Comparison of ENCODE assay signal across 1 cellular context in the genomic region with DNA sequence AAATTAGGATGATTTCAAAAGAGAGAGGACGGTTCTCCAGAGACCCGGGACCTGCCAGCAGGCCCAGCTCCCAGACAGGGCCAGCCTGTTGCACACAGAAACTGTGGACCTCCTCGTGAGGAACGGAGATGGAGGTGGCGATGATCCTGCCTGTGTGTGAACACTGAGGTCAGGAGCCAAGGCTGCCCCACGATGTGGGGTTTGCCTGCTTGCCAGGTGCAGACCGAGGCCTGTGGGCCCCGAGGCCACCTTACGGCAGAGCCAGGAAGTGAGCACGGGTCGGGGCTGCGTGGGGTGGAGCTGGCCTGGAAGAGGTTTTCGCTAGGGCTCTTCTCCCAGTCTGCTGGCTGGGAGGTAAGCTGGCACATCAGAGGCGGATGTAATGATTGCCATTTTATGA.
TF ChIP-seq lines count a peak whose summit lies in the region.

No MANE protein-coding gene starts in this region.

TF ChIP-seq in GM23338, 12 proteins besides CTCF, POLR2A, EP300 and RAD21:
- TF ChIP-seq ZNF331 (CRISPR knock-in tag; IDR thresholded peaks at IDR 0.05; ENCODE audit: low read depth) (no peak), ZNF114 (CRISPR knock-in tag; IDR thresholded peaks at IDR 0.05) (no peak), EZH2phosphoT487 (IDR thresholded peaks at IDR 0.05; ENCODE audit: unreplicated experiment) (no peak), CREB1 (CRISPR knock-in tag; IDR thresholded peaks at IDR 0.05; ENCODE audit: low read depth) (no peak), STAT1 (IDR thresholded peaks at IDR 0.05; ENCODE audit: unreplicated experiment) (no peak), NANOG (IDR thresholded peaks at IDR 0.05; ENCODE audit: borderline replicate concordance) (no peak), REST (IDR thresholded peaks at IDR 0.05; ENCODE audit: unreplicated experiment) (no peak)
- TF ChIP-seq, protein P1, sequence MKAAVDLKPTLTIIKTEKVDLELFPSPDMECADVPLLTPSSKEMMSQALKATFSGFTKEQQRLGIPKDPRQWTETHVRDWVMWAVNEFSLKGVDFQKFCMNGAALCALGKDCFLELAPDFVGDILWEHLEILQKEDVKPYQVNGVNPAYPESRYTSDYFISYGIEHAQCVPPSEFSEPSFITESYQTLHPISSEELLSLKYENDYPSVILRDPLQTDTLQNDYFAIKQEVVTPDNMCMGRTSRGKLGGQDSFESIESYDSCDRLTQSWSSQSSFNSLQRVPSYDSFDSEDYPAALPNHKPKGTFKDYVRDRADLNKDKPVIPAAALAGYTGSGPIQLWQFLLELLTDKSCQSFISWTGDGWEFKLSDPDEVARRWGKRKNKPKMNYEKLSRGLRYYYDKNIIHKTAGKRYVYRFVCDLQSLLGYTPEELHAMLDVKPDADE (IDR thresholded peaks at IDR 0.05) = no peak
- TF ChIP-seq, protein P2, sequence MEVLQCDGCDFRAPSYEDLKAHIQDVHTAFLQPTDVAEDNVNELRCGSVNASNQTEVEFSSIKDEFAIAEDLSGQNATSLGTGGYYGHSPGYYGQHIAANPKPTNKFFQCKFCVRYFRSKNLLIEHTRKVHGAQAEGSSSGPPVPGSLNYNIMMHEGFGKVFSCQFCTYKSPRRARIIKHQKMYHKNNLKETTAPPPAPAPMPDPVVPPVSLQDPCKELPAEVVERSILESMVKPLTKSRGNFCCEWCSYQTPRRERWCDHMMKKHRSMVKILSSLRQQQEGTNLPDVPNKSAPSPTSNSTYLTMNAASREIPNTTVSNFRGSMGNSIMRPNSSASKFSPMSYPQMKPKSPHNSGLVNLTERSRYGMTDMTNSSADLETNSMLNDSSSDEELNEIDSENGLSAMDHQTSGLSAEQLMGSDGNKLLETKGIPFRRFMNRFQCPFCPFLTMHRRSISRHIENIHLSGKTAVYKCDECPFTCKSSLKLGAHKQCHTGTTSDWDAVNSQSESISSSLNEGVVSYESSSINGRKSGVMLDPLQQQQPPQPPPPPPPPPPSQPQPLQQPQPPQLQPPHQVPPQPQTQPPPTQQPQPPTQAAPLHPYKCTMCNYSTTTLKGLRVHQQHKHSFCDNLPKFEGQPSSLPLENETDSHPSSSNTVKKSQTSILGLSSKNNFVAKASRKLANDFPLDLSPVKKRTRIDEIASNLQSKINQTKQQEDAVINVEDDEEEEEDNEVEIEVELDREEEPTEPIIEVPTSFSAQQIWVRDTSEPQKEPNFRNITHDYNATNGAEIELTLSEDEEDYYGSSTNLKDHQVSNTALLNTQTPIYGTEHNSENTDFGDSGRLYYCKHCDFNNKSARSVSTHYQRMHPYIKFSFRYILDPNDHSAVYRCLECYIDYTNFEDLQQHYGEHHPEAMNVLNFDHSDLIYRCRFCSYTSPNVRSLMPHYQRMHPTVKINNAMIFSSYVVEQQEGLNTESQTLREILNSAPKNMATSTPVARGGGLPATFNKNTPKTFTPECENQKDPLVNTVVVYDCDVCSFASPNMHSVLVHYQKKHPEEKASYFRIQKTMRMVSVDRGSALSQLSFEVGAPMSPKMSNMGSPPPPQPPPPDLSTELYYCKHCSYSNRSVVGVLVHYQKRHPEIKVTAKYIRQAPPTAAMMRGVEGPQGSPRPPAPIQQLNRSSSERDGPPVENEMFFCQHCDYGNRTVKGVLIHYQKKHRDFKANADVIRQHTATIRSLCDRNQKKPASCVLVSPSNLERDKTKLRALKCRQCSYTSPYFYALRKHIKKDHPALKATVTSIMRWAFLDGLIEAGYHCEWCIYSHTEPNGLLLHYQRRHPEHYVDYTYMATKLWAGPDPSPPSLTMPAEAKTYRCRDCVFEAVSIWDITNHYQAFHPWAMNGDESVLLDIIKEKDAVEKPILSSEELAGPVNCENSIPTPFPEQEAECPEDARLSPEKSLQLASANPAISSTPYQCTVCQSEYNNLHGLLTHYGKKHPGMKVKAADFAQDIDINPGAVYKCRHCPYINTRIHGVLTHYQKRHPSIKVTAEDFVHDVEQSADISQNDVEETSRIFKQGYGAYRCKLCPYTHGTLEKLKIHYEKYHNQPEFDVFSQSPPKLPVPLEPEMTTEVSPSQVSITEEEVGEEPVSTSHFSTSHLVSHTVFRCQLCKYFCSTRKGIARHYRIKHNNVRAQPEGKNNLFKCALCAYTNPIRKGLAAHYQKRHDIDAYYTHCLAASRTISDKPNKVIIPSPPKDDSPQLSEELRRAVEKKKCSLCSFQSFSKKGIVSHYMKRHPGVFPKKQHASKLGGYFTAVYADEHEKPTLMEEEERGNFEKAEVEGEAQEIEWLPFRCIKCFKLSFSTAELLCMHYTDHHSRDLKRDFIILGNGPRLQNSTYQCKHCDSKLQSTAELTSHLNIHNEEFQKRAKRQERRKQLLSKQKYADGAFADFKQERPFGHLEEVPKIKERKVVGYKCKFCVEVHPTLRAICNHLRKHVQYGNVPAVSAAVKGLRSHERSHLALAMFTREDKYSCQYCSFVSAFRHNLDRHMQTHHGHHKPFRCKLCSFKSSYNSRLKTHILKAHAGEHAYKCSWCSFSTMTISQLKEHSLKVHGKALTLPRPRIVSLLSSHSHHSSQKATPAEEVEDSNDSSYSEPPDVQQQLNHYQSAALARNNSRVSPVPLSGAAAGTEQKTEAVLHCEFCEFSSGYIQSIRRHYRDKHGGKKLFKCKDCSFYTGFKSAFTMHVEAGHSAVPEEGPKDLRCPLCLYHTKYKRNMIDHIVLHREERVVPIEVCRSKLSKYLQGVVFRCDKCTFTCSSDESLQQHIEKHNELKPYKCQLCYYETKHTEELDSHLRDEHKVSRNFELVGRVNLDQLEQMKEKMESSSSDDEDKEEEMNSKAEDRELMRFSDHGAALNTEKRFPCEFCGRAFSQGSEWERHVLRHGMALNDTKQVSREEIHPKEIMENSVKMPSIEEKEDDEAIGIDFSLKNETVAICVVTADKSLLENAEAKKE (CRISPR knock-in tag; IDR thresholded peaks at IDR 0.05) = no peak
TF ChIP-seq in GM23338: peak in this region for 0.
